8 cellular contexts compared by ENCODE assay signal in the genomic region with DNA sequence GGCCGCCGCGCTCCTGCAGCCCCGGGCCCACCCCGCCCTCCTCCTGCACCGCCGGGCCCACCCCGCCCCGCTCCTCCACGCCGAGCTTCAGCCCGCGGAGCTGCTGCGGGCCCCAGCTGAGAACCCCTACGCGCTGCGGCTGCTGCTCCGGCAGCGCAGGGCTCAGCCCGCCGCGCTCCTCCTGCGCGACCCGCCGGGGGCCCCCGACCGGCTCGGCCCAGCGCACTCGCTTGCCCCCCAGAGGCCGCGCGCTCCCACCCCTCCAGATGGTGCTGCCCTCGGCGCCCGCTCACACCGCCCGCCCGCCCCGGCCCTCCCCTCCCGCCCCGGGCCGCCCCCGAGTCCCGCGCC. TPM values are rescaled to one million over a fixed set of nuclear protein-coding genes. Genes with fewer than 3 reads are reported as not detected.
DNase-seq lines count a peak whose midpoint lies in the region; ATAC-seq, FAIRE-seq and TF ChIP-seq lines count a peak whose summit lies in the region.

No MANE protein-coding gene starts in this region.

- CTCF ChIA-PET in activated CD8-positive, alpha-beta T cell treated with anti-CD3 and anti-CD28 coated beads for 36 hours (lab: Charles Lee) = interaction anchor here (4.6 kb wide), 1 partner anchor 15 kb away, joined by 89 read pairs; no protein-coding TSS in a partner anchor

- no peak for FAIRE-seq in GM12891 (lab: Jason Lieb, UNC)

- intact Hi-C loops in activated CD8-positive, alpha-beta T cell treated with anti-CD3 and anti-CD28 coated beads for 36 hours (cut with micrococcal nuclease) = no loop called here
- intact Hi-C loops in left colon (cut with DNase I, micrococcal nuclease) = no loop called here

- TF ChIP-seq CTCF in activated CD8-positive, alpha-beta T cell treated with anti-CD3 and anti-CD28 coated beads for 36 hours (IDR thresholded peaks at IDR 0.05) = no peak

- H3K27ac Mint-ChIP-seq in activated CD8-positive, alpha-beta T cell treated with anti-CD3 and anti-CD28 coated beads for 36 hours = no peak overlapping the region
- H3K27ac Mint-ChIP-seq in T-helper 2 cell treated with Interferon-gamma antibody and Interleukin-4, amounts not matched to agents 5 μg/mL and 100 μg/mL, for 36 hours = no peak overlapping the region

- H3K4me3 Mint-ChIP-seq in activated CD8-positive, alpha-beta T cell treated with anti-CD3 and anti-CD28 coated beads for 36 hours = peak overlapping the region; percentile 82
- no peak overlapping the region for H3K4me3 Mint-ChIP-seq in T-helper 2 cell treated with Interferon-gamma antibody and Interleukin-4, amounts not matched to agents 5 μg/mL and 100 μg/mL, for 36 hours

- no peaks in the 10 kb centered on the region for H3K9me3 Mint-ChIP-seq in activated CD8-positive, alpha-beta T cell treated with anti-CD3 and anti-CD28 coated beads for 36 hours
- H3K9me3 Mint-ChIP-seq in T-helper 2 cell treated with Interferon-gamma antibody and Interleukin-4, amounts not matched to agents 5 μg/mL and 100 μg/mL, for 36 hours = no peaks in the 10 kb centered on the region

- H3K27me3 Mint-ChIP-seq in activated CD8-positive, alpha-beta T cell treated with anti-CD3 and anti-CD28 coated beads for 36 hours = no peaks in the 10 kb centered on the region
- no peaks in the 10 kb centered on the region for H3K27me3 Mint-ChIP-seq in T-helper 2 cell treated with Interferon-gamma antibody and Interleukin-4, amounts not matched to agents 5 μg/mL and 100 μg/mL, for 36 hours (ENCODE audit: low read depth)

- peaks cover 44% of the 10 kb centered on the region for H3K4me1 Mint-ChIP-seq in activated CD8-positive, alpha-beta T cell treated with anti-CD3 and anti-CD28 coated beads for 36 hours (ENCODE audit: low read depth)
- H3K4me1 Mint-ChIP-seq in T-helper 2 cell treated with Interferon-gamma antibody and Interleukin-4, amounts not matched to agents 5 μg/mL and 100 μg/mL, for 36 hours (ENCODE audit: low read depth) = peaks cover 36% of the 10 kb centered on the region

- peaks cover 7% of the 10 kb centered on the region for H3K36me3 Mint-ChIP-seq in activated CD8-positive, alpha-beta T cell treated with anti-CD3 and anti-CD28 coated beads for 36 hours (ENCODE audit: low read depth)
- H3K36me3 Mint-ChIP-seq in T-helper 2 cell treated with Interferon-gamma antibody and Interleukin-4, amounts not matched to agents 5 μg/mL and 100 μg/mL, for 36 hours (ENCODE audit: low read depth) = peaks cover 20% of the 10 kb centered on the region

- no peak for TF ChIP-seq POLR2A in GM12891 (IDR thresholded peaks at IDR 0.05; ENCODE audit: low read depth, low read length)

- DNase-seq in AG08395 (ENCODE audit: low spot score) = peak; percentile 38
- no peak for DNase-seq in activated CD8-positive, alpha-beta T cell treated with anti-CD3 and anti-CD28 coated beads for 36 hours
- DNase-seq in left colon = no peak
- no peak for DNase-seq in RKO (ENCODE audit: low spot score)
- no peak for DNase-seq in GM12891 (ENCODE audit: insufficient read length, low spot score)
- DNase-seq in T-helper 2 cell treated with Interferon-gamma antibody and Interleukin-4, amounts not matched to agents 5 μg/mL and 100 μg/mL, for 36 hours (ENCODE audit: low spot score) = no peak

- ATAC-seq in GM19043 (IDR thresholded peaks at IDR 0.05; ENCODE audit: low read depth, unreplicated experiment) = peak; percentile 3
- ATAC-seq in HG03280 (IDR thresholded peaks at IDR 0.05; ENCODE audit: unreplicated experiment) = peak; percentile 18
- ATAC-seq in activated CD8-positive, alpha-beta T cell treated with anti-CD3 and anti-CD28 coated beads for 36 hours = peak; percentile 37
- peak; percentile 9 for ATAC-seq in left colon

- POLR2A ChIA-PET in activated CD8-positive, alpha-beta T cell treated with anti-CD3 and anti-CD28 coated beads for 36 hours (lab: Charles Lee) = interaction anchor here (1.0 to 4.0 kb wide), 2 partner anchors 13 to 370 kb away, joined by 3 to 77 read pairs; no protein-coding TSS in a partner anchor

TF ChIP-seq in GM12891, 5 proteins besides CTCF, POLR2A, EP300 and RAD21:
- TF ChIP-seq SPI1 (IDR thresholded peaks at IDR 0.05; ENCODE audit: low read depth, low read length) (no peak), PAX5 (IDR thresholded peaks at IDR 0.05; ENCODE audit: insufficient read depth, low read length, severe bottlenecking) (no peak), TAF1 (IDR thresholded peaks at IDR 0.05; ENCODE audit: low read depth, low read length) (no peak), POU2F2 (IDR thresholded peaks at IDR 0.05; ENCODE audit: low read depth, low read length) (no peak)

RNA-seq across cellular contexts. Expression of a gene that starts 0.9 kb away (rescaled TPM):
- total RNA-seq in activated CD8-positive, alpha-beta T cell treated with anti-CD3 and anti-CD28 coated beads for 36 hours = 10 to 100 TPM; 41.9 to 43.0 TPM
- 10 to 100 TPM; 18.3 to 33.9 TPM for total RNA-seq in left colon
- 12.1 TPM for polyA plus RNA-seq in GM12891 (2012; ENCODE audit: low read depth, missing spikeins)
